ENCODE assay signal across 8 cellular contexts in the genomic region with DNA sequence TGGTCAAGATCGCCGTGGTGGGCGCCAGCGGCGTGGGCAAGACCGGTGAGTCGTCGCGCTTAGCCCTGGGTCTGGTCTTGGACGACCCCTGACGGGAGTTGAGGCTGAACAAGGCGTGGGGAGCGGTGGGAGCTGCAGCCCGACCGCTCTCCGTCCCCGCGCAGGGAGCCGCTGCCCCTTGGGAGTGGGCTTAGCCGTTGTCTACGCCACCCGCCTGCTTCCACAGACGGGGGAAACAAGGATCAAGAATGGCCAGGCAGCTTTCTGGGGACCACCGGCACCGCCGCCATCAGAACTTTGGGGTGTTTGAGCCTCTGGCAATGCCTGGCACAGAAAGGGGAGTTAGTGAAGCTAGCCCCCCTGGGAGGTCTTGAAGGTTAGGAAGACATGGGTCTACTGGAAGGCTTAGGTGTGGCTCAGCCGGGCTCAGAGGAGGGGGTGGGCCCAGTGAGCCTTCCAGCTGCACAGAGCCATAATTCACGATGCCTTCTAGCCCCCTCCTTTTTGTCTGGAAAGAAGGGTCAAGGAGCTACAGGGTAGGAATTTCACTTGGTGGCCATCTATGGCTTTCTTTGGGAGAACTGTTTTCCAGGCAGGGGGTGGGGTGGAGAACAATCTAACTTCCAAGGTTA. TPM values are rescaled to one million over a fixed set of nuclear protein-coding genes. Genes with fewer than 3 reads are reported as not detected.
DNase-seq lines count a peak whose midpoint lies in the region; ATAC-seq and TF ChIP-seq lines count a peak whose summit lies in the region.

No MANE protein-coding gene starts in this region.

- H3K4me1 Mint-ChIP-seq in memory B cell = peaks cover 4% of the 10 kb centered on the region

- peak in 1 of 2 donors; percentile 33 for DNase-seq in cardiac muscle cell (ENCODE audit: low read depth in 1 of 2, low spot score in 1 of 2)
- no peak for DNase-seq in Right ventricle myocardium inferior (ENCODE audit: missing footprints)
- DNase-seq in body of pancreas = no peak
- DNase-seq in memory B cell (ENCODE audit: low spot score in 2 of 2) = no peak
- no peak for DNase-seq in uterus
- no peak for DNase-seq in middle frontal gyrus (ENCODE audit: extremely low spot score, low spot score)
- DNase-seq in mesenteric fat pad (ENCODE audit: low spot score) = no peak

- no peaks in the 10 kb centered on the region for H3K9me3 ChIP-seq in cardiac muscle cell (ENCODE audit: low read depth)
- peaks cover 0 to 6% (median 0%) of the 10 kb centered on the region in 3 donors for H3K9me3 ChIP-seq in body of pancreas
- H3K9me3 ChIP-seq in uterus = no peaks in the 10 kb centered on the region

- H3K27me3 ChIP-seq in cardiac muscle cell (no peaks in the 10 kb centered on the region), body of pancreas (no peaks in the 10 kb centered on the region), uterus (no peaks in the 10 kb centered on the region)

- intact Hi-C loops in Right ventricle myocardium inferior (cut with DNase I) (loop anchor here (2.0 to 10.0 kb wide), 5 partner anchors 40 to 315 kb away; a partner anchor contains a TSS), body of pancreas (cut with DNase I) (no loop called here), uterus (cut with DNase I; ENCODE audit: low total_unique reads) (loop anchor here (10.0 kb wide), 1 partner anchor 138 kb away; no protein-coding TSS in a partner anchor)

- ATAC-seq in Right ventricle myocardium inferior = no peak
- ATAC-seq in body of pancreas = no peak
- ATAC-seq in memory B cell (ENCODE audit: low read depth) = no peak
- no peak for ATAC-seq in HG02610 (IDR thresholded peaks at IDR 0.05; ENCODE audit: unreplicated experiment)

- H3K4me1 ChIP-seq in cardiac muscle cell (ENCODE audit: low read depth) = peaks cover 26% of the 10 kb centered on the region
- peaks cover 20% of the 10 kb centered on the region for H3K4me1 ChIP-seq in body of pancreas
- H3K4me1 ChIP-seq in uterus = no peaks in the 10 kb centered on the region

- H3K27ac ChIP-seq in cardiac muscle cell (peak overlapping the region; percentile 78), body of pancreas (no peak overlapping the region), uterus (peak overlapping the region; percentile 37 to 55)

- H3K4me3 ChIP-seq in cardiac muscle cell (peak overlapping the region; percentile 60), body of pancreas (peak overlapping the region; percentile 3 to 61), uterus (peak overlapping the region; percentile 61 to 67)

- H3K36me3 ChIP-seq in cardiac muscle cell (peaks cover 16% of the 10 kb centered on the region), body of pancreas (replicated peaks in 1 of 2; ENCODE audit: insufficient read depth in 1 of 2, low read depth in 2 of 2) (no peaks in the 10 kb centered on the region), uterus (no peaks in the 10 kb centered on the region)

- TF ChIP-seq CTCF in cardiac muscle cell (IDR thresholded peaks at IDR 0.05; ENCODE audit: low read depth, low read length) (no peak), body of pancreas (IDR thresholded peaks at IDR 0.05) (no peak), uterus (IDR thresholded peaks at IDR 0.05) (no peak)

- peak overlapping the region; percentile 84 for H3K4me3 Mint-ChIP-seq in memory B cell

- no peak overlapping the region for H3K27ac Mint-ChIP-seq in memory B cell

- H3K9me3 Mint-ChIP-seq in memory B cell = peaks cover 3% of the 10 kb centered on the region

- H3K27me3 Mint-ChIP-seq in memory B cell = peaks cover 17% of the 10 kb centered on the region

- TF ChIP-seq POLR2A in body of pancreas (IDR thresholded peaks at IDR 0.05) = no peak
- no peak for TF ChIP-seq POLR2A in uterus (IDR thresholded peaks at IDR 0.05)

- peaks cover 4% of the 10 kb centered on the region for H3K36me3 Mint-ChIP-seq in memory B cell

- WGBS in body of pancreas, 2 donors = 16 to 39% methylated on average over 12 to 28 of the region's 28 CpGs

RNA-seq across cellular contexts. Expression of a gene that starts 0.6 kb away (rescaled TPM):
- total RNA-seq in cardiac muscle cell (37.5 and 50.0 TPM in 2 replicates), Right ventricle myocardium inferior (3.7 TPM), body of pancreas (1 to 10 TPM; 1.3 to 1.8 TPM), uterus (10 to 100 TPM in 1 of 4 donors, 1 to 10 TPM in 2, under 1 TPM in 1; 0.29 to 36.4 (median 4.4) TPM), mesenteric fat pad (0.77 TPM)
- polyA plus RNA-seq in cardiac muscle cell = 74.1 and 81.0 TPM in 2 replicates

Comparison
In these comparisons a context has a peak if more than half of its experiments do, and no peak if none do; other contexts are left out.
1. H3K27ac ChIP-seq: peak in cardiac muscle cell (single experiment) and uterus (2 of 2); none in body of pancreas (0 of 4).
2. Peak in every context shown above with its lines, with median percentiles within 50 percentile points of each other: H3K4me3 ChIP-seq.